15 cellular contexts compared by ENCODE assay signal in the genomic region with DNA sequence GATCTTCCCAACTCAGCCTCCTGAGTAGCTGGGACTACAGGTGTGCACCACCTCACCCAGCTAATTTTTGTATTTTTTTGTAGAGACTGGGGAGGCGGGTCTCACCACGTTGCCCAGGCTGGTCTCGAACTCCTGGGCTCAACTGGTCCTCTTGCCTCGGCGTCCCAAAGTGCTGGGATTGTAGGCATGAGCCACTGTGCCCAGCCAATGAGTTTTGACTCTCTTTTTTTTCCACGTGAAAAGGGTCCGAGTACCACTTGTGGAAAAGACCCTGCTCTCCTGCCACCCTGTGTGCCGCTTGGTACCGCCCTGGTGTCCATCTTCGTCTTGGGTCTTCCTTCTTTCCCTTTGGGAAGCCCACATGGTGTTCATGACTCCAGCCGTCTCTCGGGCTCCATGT. TPM values are rescaled to one million over a fixed set of nuclear protein-coding genes. Genes with fewer than 3 reads are reported as not detected.
DNase-seq lines count a peak whose midpoint lies in the region; ATAC-seq lines count a peak whose summit lies in the region.
"Had no signal": no experiment of that assay in that cellular context is flagged by ENCODE, and none has a peak within 500 bp of the region (broad histone marks: within the 10 kb centered on the region; RNA-seq: fewer than 3 reads in every experiment).

No MANE protein-coding gene starts in this region.

- DNase-seq in stimulated activated naive CD8-positive, alpha-beta T cell treated with anti-CD3 and anti-CD28 coated beads, Interleukin-15, Interleukin-2, amounts not matched to agents 100 U/mL and 50 U/mL, for 24 hours, result no peak
- no peak for DNase-seq in T-helper 17 cell
- peak; percentile 42 for DNase-seq in posterior vena cava (ENCODE audit: low spot score)
- peak; percentile 32 to 59 for DNase-seq in aorta
- DNase-seq in NCI-H146 treated with DMSO at 0.1 percent for 48 hours (lab: John Stamatoyannopoulos, UW; ENCODE audit: unreplicated experiment), result no peak
- DNase-seq in islet precursor cell, result no peak
- DNase-seq in kidney glomerular epithelial cell (lab: John Stamatoyannopoulos, UW), result no peak
- DNase-seq: BE2C; Calu3; CD4-positive, alpha-beta T cell; DMS 273 treated with DMSO at 0.1 percent for 48 hours; GM23248 had no signal

- no peaks in the 10 kb centered on the region for H3K36me3 ChIP-seq in aorta (ENCODE audit: control insufficient read depth in 1 of 2, insufficient read depth in 2 of 2, low read length in 1 of 2)
- H3K36me3 ChIP-seq: BE2C had no signal

- intact Hi-C loops in posterior vena cava (cut with DNase I), result no loop called here
- intact Hi-C loops in aorta (cut with DNase I), result no loop called here

- no peak overlapping the region for H3K27ac ChIP-seq in aorta (ENCODE audit: low read depth in 1 of 2, low read length in 2 of 2)
- H3K27ac ChIP-seq: A549, GM23248, HL-60 had no signal

- no peak for ATAC-seq in stimulated activated naive CD8-positive, alpha-beta T cell treated with anti-CD3 and anti-CD28 coated beads, Interleukin-15, Interleukin-2, amounts not matched to agents 100 U/mL and 50 U/mL, for 24 hours
- ATAC-seq in T-helper 17 cell (no peak), aorta (ENCODE audit: low FRiP score) (no peak)
- ATAC-seq: A549 had no signal

- H3K27me3 Mint-ChIP-seq in stimulated activated naive CD8-positive, alpha-beta T cell treated with anti-CD3 and anti-CD28 coated beads, Interleukin-15, Interleukin-2, amounts not matched to agents 100 ng/mL and 50 ng/mL, for 24 hours, result peaks cover 18% of the 10 kb centered on the region
- H3K27me3 Mint-ChIP-seq in T-helper 17 cell, result peaks cover 32% of the 10 kb centered on the region

- H3K4me1 Mint-ChIP-seq in stimulated activated naive CD8-positive, alpha-beta T cell treated with anti-CD3 and anti-CD28 coated beads, Interleukin-15, Interleukin-2, amounts not matched to agents 100 ng/mL and 50 ng/mL, for 24 hours (ENCODE audit: low read depth), result no peaks in the 10 kb centered on the region
- H3K4me1 Mint-ChIP-seq in T-helper 17 cell, result peaks cover 5% of the 10 kb centered on the region

- no peaks in the 10 kb centered on the region for H3K36me3 Mint-ChIP-seq in stimulated activated naive CD8-positive, alpha-beta T cell treated with anti-CD3 and anti-CD28 coated beads, Interleukin-15, Interleukin-2, amounts not matched to agents 100 ng/mL and 50 ng/mL, for 24 hours (ENCODE audit: low read depth)
- H3K36me3 Mint-ChIP-seq in T-helper 17 cell (ENCODE audit: low read depth), result peaks cover 2% of the 10 kb centered on the region

- 88 to 90% methylated on average over 12 of the region's 12 CpGs for WGBS in aorta, 2 donors

- H3K4me3 Mint-ChIP-seq in stimulated activated naive CD8-positive, alpha-beta T cell treated with anti-CD3 and anti-CD28 coated beads, Interleukin-15, Interleukin-2, amounts not matched to agents 100 ng/mL and 50 ng/mL, for 24 hours, result no peak overlapping the region
- peak overlapping the region; percentile 80 for H3K4me3 Mint-ChIP-seq in T-helper 17 cell
- H3K4me3 Mint-ChIP-seq: CD4-positive, alpha-beta T cell had no signal

- H3K27ac Mint-ChIP-seq in stimulated activated naive CD8-positive, alpha-beta T cell treated with anti-CD3 and anti-CD28 coated beads, Interleukin-15, Interleukin-2, amounts not matched to agents 100 ng/mL and 50 ng/mL, for 24 hours, result peak overlapping the region; percentile 61
- peak overlapping the region; percentile 39 for H3K27ac Mint-ChIP-seq in T-helper 17 cell
- H3K27ac Mint-ChIP-seq: CD4-positive, alpha-beta T cell had no signal

- H3K4me1 ChIP-seq in aorta (ENCODE audit: control insufficient read depth in 1 of 2, insufficient read depth in 2 of 2, low read length in 2 of 2), result no peaks in the 10 kb centered on the region
- H3K4me1 ChIP-seq: BE2C had no signal

- no peaks in the 10 kb centered on the region for H3K9me3 Mint-ChIP-seq in stimulated activated naive CD8-positive, alpha-beta T cell treated with anti-CD3 and anti-CD28 coated beads, Interleukin-15, Interleukin-2, amounts not matched to agents 100 ng/mL and 50 ng/mL, for 24 hours
- H3K9me3 Mint-ChIP-seq: CD4-positive, alpha-beta T cell had no signal

- H3K27me3 ChIP-seq in aorta (ENCODE audit: control insufficient read depth in 1 of 2, insufficient read depth in 2 of 2, low read length in 1 of 2), result no peaks in the 10 kb centered on the region

- H3K9me3 ChIP-seq in T-helper 17 cell (ENCODE audit: control insufficient read depth, low read length, poor library complexity, severe bottlenecking) (no peaks in the 10 kb centered on the region), aorta (ENCODE audit: control insufficient read depth, low read length) (peaks cover 1% of the 10 kb centered on the region)
- H3K9me3 ChIP-seq: A549, BE2C had no signal

- no peak overlapping the region for H3K4me3 ChIP-seq in aorta (ENCODE audit: low read length in 2 of 2)
- H3K4me3 ChIP-seq: A549, GM23248 had no signal

RNA-seq across cellular contexts. Expression of gene TEDC1, which starts 17.6 kb away (rescaled TPM):
- total RNA-seq in T-helper 17 cell, result 100 to 1,000 TPM; 141 to 361 TPM
- total RNA-seq in posterior vena cava, result 10 to 100 TPM in 1 of 2 donors, 1 to 10 TPM in 1; 7.9 to 15.4 TPM
- 10 to 100 TPM in 1 of 2 donors, 1 to 10 TPM in 1; 8.6 to 30.5 TPM for total RNA-seq in aorta
- 10 to 100 TPM in 1 of 2 donors, 1 to 10 TPM in 1; 9.6 to 33.8 TPM for polyA plus RNA-seq in aorta

RNA-seq across cellular contexts. Expression of gene TMEM121, which starts 17.8 kb away (rescaled TPM):
- 1 to 10 TPM in 1 of 2 donors, under 1 TPM in 1; 0.85 to 2.6 TPM for total RNA-seq in T-helper 17 cell
- total RNA-seq in posterior vena cava, result 1 to 10 TPM; 1.9 to 2.2 TPM
- total RNA-seq in aorta, result 1 to 10 TPM; 1.9 to 7.5 TPM
- 1 to 10 TPM in 1 of 2 donors, under 1 TPM in 1; 0.75 to 4.2 TPM for polyA plus RNA-seq in aorta

RNA-seq across cellular contexts. Expression of gene CRIP1, which starts 21.9 kb away (rescaled TPM):
- total RNA-seq in T-helper 17 cell, result 100 to 1,000 TPM; 451 to 842 TPM
- total RNA-seq in posterior vena cava, result 100 to 1,000 TPM; 122 to 285 TPM
- 100 to 1,000 TPM; 229 to 236 TPM for total RNA-seq in aorta
- 1,000 to 10,000 TPM in 1 of 2 donors, 100 to 1,000 TPM in 1; 740 to 1,123 TPM for polyA plus RNA-seq in aorta

RNA-seq across cellular contexts. Expression of gene CRIP2, which starts 34.0 kb away (rescaled TPM):
- 10 to 100 TPM; 51.6 to 58.8 TPM for total RNA-seq in T-helper 17 cell
- total RNA-seq in posterior vena cava, result 100 to 1,000 TPM; 187 to 199 TPM
- total RNA-seq in aorta, result 100 to 1,000 TPM; 267 to 352 TPM
- polyA plus RNA-seq in aorta, result 100 to 1,000 TPM; 432 to 698 TPM

Comparison
In these comparisons a context has a peak if more than half of its experiments do, and no peak if none do; other contexts are left out.
1. DNase-seq: peak in posterior vena cava (single experiment) and aorta (2 of 2); none in stimulated activated naive CD8-positive, alpha-beta T cell treated with anti-CD3 and anti-CD28 coated beads, Interleukin-15, Interleukin-2, amounts not matched to agents 100 U/mL and 50 U/mL, for 24 hours (single experiment), T-helper 17 cell (0 of 3), NCI-H146 treated with DMSO at 0.1 percent for 48 hours (single experiment), islet precursor cell (single experiment) and kidney glomerular epithelial cell (single experiment).
2. RNA of gene TEDC1, which starts 17.6 kb away (total RNA-seq): 141 to 361 TPM in T-helper 17 cell; 8.6 to 30.5 TPM in aorta and 7.9 to 15.4 TPM in posterior vena cava; every median in the first group is over 4 times any median in the second.